ENCODE assay signal across 25 cellular contexts in the genomic region with DNA sequence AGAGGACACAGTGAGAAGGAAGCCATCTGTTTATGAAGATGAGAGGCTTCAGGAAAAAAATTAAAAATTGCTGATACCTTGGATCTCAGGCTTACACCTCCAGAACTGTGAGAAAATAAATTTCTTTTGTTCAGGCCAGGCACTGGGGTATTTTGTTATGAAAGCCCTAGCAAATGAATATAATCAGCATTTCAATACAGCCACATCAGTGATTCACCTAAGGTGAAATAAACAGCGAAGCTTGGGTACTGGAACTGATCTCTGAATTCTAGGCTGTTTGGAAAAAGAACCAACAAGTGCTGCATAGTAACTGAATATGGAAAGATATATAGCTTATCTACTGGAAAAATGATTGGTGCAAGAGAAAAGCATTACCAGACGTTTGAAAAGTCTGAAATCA.
"Had no signal": no experiment of that assay in that cellular context is flagged by ENCODE, and none has a peak within 500 bp of the region (broad histone marks: within the 10 kb centered on the region; RNA-seq: fewer than 3 reads in every experiment).

No MANE protein-coding gene starts in this region.

- H3K27ac Mint-ChIP-seq: activated naive CD4-positive, alpha-beta T cell treated with anti-CD3 and anti-CD28 coated beads for 36 hours; activated naive CD8-positive, alpha-beta T cell treated with anti-CD3 and anti-CD28 coated beads, Interleukin-2, amount 50 U/mL, for 24 hours; stimulated activated effector memory CD8-positive, alpha-beta T cell treated with anti-CD3 and anti-CD28 coated beads, Interleukin-12 subunit alpha, Interleukin-12 subunit beta, amount 100 ng/mL, for 72 hours had no signal

- H3K4me3 Mint-ChIP-seq: activated naive CD4-positive, alpha-beta T cell treated with anti-CD3 and anti-CD28 coated beads for 36 hours; activated naive CD8-positive, alpha-beta T cell treated with anti-CD3 and anti-CD28 coated beads, Interleukin-2, amount 50 U/mL, for 24 hours; activated T-cell treated with anti-CD3 and anti-CD28 coated beads, Interleukin-2, amount 50 U/mL, for 4 hours; naive B cell; neural crest cell; stimulated activated effector memory CD8-positive, alpha-beta T cell treated with anti-CD3 and anti-CD28 coated beads, Interleukin-12 subunit alpha, Interleukin-12 subunit beta, amount 100 ng/mL, for 72 hours had no signal

- DNase-seq: activated CD4-positive, alpha-beta T cell treated with anti-CD3 and anti-CD28 coated beads for 4 hours; activated CD4-positive, alpha-beta T cell treated with anti-CD3 and anti-CD28 coated beads, Interleukin-2, amount 50 U/mL, for 48 hours; activated CD4-positive, CD25-positive, alpha-beta regulatory T cell; activated CD8-positive, alpha-beta memory T cell treated with anti-CD3 and anti-CD28 coated beads, Interleukin-2, amount 50 U/mL, for 48 hours; activated effector memory CD4-positive, alpha-beta T cell treated with Interleukin-2 at 50 U/mL for 16 hours; activated naive CD4-positive, alpha-beta T cell treated with anti-CD3 and anti-CD28 coated beads for 36 hours; activated naive CD8-positive, alpha-beta T cell treated with anti-CD3 and anti-CD28 coated beads, Interleukin-2, amount 50 U/mL, for 24 hours; activated T-cell treated with anti-CD3 and anti-CD28 coated beads, Interleukin-2, amount 50 U/mL, for 4 hours; cerebellar nuclear complex; cortex of kidney; kidney; lower lobe of right lung; mesendoderm; naive B cell; occipital lobe; right lobe of liver; stimulated activated CD4-positive, alpha-beta T cell treated with anti-CD3 and anti-CD28 coated beads, Interleukin-1b, Interleukin-23, amount 100 ng/mL, for 48 hours; T-helper 1 cell; T-helper 9 cell; testis; trophoblast cell had no signal

- H3K27me3 ChIP-seq: right lobe of liver, testis, vagina had no signal

- H3K4me3 ChIP-seq: lower lobe of right lung, right lobe of liver, skin epidermis, testis, vagina had no signal

- ATAC-seq: activated naive CD8-positive, alpha-beta T cell treated with anti-CD3 and anti-CD28 coated beads, Interleukin-2, amount 50 U/mL, for 24 hours; activated T-cell treated with anti-CD3 and anti-CD28 coated beads, Interleukin-2, amount 50 U/mL, for 4 hours; lower lobe of right lung; right lobe of liver; stimulated activated effector memory CD8-positive, alpha-beta T cell treated with anti-CD3 and anti-CD28 coated beads, Interleukin-12 subunit alpha, Interleukin-12 subunit beta, amount 100 ng/mL, for 72 hours had no signal

- H3K4me1 Mint-ChIP-seq: activated naive CD8-positive, alpha-beta T cell treated with anti-CD3 and anti-CD28 coated beads, Interleukin-2, amount 50 U/mL, for 24 hours; neural crest cell; stimulated activated effector memory CD8-positive, alpha-beta T cell treated with anti-CD3 and anti-CD28 coated beads, Interleukin-12 subunit alpha, Interleukin-12 subunit beta, amount 100 ng/mL, for 72 hours had no signal

- H3K9me3 Mint-ChIP-seq: activated naive CD4-positive, alpha-beta T cell treated with anti-CD3 and anti-CD28 coated beads for 36 hours; activated naive CD8-positive, alpha-beta T cell treated with anti-CD3 and anti-CD28 coated beads, Interleukin-2, amount 50 U/mL, for 24 hours; activated T-cell treated with anti-CD3 and anti-CD28 coated beads, Interleukin-2, amount 50 U/mL, for 4 hours; naive B cell; neural crest cell; stimulated activated effector memory CD8-positive, alpha-beta T cell treated with anti-CD3 and anti-CD28 coated beads, Interleukin-12 subunit alpha, Interleukin-12 subunit beta, amount 100 ng/mL, for 72 hours had no signal

- H3K4me1 ChIP-seq: lower lobe of right lung, right lobe of liver, testis, vagina had no signal

- H3K27me3 Mint-ChIP-seq: activated naive CD8-positive, alpha-beta T cell treated with anti-CD3 and anti-CD28 coated beads, Interleukin-2, amount 50 U/mL, for 24 hours; naive B cell had no signal

- H3K27ac ChIP-seq: lower lobe of right lung, right lobe of liver, skin epidermis, testis, vagina had no signal

- H3K9me3 ChIP-seq: lower lobe of right lung, right lobe of liver, testis, vagina had no signal
